13 cellular contexts compared by ENCODE assay signal in the genomic region with DNA sequence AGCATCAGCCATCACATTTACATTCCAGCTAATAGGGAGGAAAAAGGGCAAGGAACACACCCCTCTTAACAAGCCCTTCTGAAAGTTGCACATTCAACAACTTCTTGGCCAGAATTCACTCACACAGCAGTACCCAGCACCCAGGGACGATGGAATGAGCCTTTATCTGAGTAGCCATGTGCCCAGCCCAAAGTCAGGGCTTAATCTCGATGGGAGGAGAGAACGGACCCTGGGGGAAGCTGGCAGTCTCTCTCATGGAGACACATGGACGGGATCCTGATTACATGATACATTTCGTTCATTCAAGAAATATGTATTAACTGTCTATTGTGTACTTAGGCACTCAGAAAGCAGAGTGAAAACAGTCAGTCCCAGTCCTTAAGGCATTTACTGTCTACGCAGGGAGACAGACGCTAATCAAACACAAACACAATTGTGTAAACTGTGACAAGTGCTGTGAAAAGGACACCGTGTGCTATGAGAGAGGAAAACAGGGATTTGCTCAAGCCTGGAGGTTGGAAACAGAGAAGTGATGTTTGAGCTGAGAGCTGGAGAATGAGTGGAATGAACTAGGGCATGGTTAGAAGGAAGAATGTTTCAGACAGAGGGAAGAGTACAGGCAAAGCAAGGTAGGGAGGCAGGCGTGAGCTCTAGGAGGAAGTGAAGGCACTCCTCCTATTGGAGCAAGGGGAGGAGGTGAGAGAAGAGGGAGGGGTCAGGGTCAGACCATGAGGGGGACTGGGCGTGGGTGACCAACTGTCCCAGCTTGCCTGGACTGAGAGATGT. TPM values are rescaled to one million over a fixed set of nuclear protein-coding genes. Genes with fewer than 3 reads are reported as not detected.
DNase-seq lines count a peak whose midpoint lies in the region; ATAC-seq, FAIRE-seq and TF ChIP-seq lines count a peak whose summit lies in the region.
"Had no signal": no experiment of that assay in that cellular context is flagged by ENCODE, and none has a peak within 500 bp of the region (broad histone marks: within the 10 kb centered on the region; RNA-seq: fewer than 3 reads in every experiment).

No MANE protein-coding gene starts in this region.

- H3K4me1 Mint-ChIP-seq in activated CD4-positive, alpha-beta T cell treated with anti-CD3 and anti-CD28 coated beads, Interleukin-2, amount 10 ng/mL, durations not matched to agents 24 days and 14 days = peaks cover 66% of the 10 kb centered on the region
- H3K4me1 Mint-ChIP-seq in T-cell = peaks cover 88 to 94% (median 90%) of the 10 kb centered on the region in 3 donors

- no peaks in the 10 kb centered on the region for H3K27me3 ChIP-seq in upper lobe of left lung
- peaks cover 6% of the 10 kb centered on the region for H3K27me3 ChIP-seq in left ventricle myocardium inferior (ENCODE audit: low read depth)

- CTCF ChIA-PET in T-cell (lab: Charles Lee) = no interaction called here

- TF ChIP-seq CTCF in upper lobe of left lung (IDR thresholded peaks at IDR 0.05) = no peak
- no peak for TF ChIP-seq CTCF in left ventricle myocardium inferior (IDR thresholded peaks at IDR 0.05; ENCODE audit: borderline replicate concordance)

- H3K36me3 ChIP-seq in upper lobe of left lung = no peaks in the 10 kb centered on the region
- H3K36me3 ChIP-seq in left ventricle myocardium inferior = no peaks in the 10 kb centered on the region
- H3K36me3 ChIP-seq: HAP-1 had no signal

- H3K27ac Mint-ChIP-seq in activated CD4-positive, alpha-beta T cell treated with anti-CD3 and anti-CD28 coated beads, Interleukin-2, amount 10 ng/mL, durations not matched to agents 24 days and 14 days = peak overlapping the region; percentile 42
- peak overlapping the region; percentile 11 to 69 for H3K27ac Mint-ChIP-seq in T-cell

- peak overlapping the region; percentile 77 to 87 (median 81) for H3K27ac ChIP-seq in upper lobe of left lung
- no peak overlapping the region for H3K27ac ChIP-seq in left ventricle myocardium inferior (replicated peaks)

- POLR2A ChIA-PET in T-cell (lab: Charles Lee) = no interaction called here

- intact Hi-C loops in activated CD4-positive, alpha-beta T cell treated with anti-CD3 and anti-CD28 coated beads, Interleukin-2, amount 10 ng/mL, durations not matched to agents 24 days and 14 days (cut with micrococcal nuclease) = loop anchor here (10.0 kb wide), 1 partner anchor 286 kb away; a partner anchor contains a TSS
- intact Hi-C loops in left ventricle myocardium inferior (cut with micrococcal nuclease) (no loop called here), cardiac septum (cut with DNase I) (no loop called here)

- no peak overlapping the region for H3K4me3 Mint-ChIP-seq in activated CD4-positive, alpha-beta T cell treated with anti-CD3 and anti-CD28 coated beads, Interleukin-2, amount 10 ng/mL, durations not matched to agents 24 days and 14 days
- H3K4me3 Mint-ChIP-seq in T-cell = no peak overlapping the region

- H3K27me3 Mint-ChIP-seq in activated CD4-positive, alpha-beta T cell treated with anti-CD3 and anti-CD28 coated beads, Interleukin-2, amount 10 ng/mL, durations not matched to agents 24 days and 14 days = no peaks in the 10 kb centered on the region
- H3K27me3 Mint-ChIP-seq in T-cell = no peaks in the 10 kb centered on the region

- no peak for DNase-seq in activated CD4-positive, alpha-beta T cell treated with anti-CD3 and anti-CD28 coated beads, Interleukin-2, amount 10 ng/mL, durations not matched to agents 24 days and 14 days
- no peak for DNase-seq in activated CD4-positive, alpha-beta T cell treated with anti-CD3 and anti-CD28 coated beads for 4 hours
- DNase-seq in T-cell (no peak), upper lobe of left lung (peak in 1 of 2 donors; percentile 55), left ventricle myocardium inferior (no peak), superior temporal gyrus (ENCODE audit: extremely low spot score) (no peak), cardiac septum (ENCODE audit: low spot score) (no peak)
- DNase-seq: activated CD4-positive, alpha-beta T cell treated with anti-CD3 and anti-CD28 coated beads, Interleukin-2, amount 50 U/mL, for 1 hour; activated gamma-delta T cell; nucleus accumbens had no signal

- H3K9me3 Mint-ChIP-seq in activated CD4-positive, alpha-beta T cell treated with anti-CD3 and anti-CD28 coated beads, Interleukin-2, amount 10 ng/mL, durations not matched to agents 24 days and 14 days = no peaks in the 10 kb centered on the region
- H3K9me3 Mint-ChIP-seq in T-cell = no peaks in the 10 kb centered on the region

- H3K36me3 Mint-ChIP-seq in activated CD4-positive, alpha-beta T cell treated with anti-CD3 and anti-CD28 coated beads, Interleukin-2, amount 10 ng/mL, durations not matched to agents 24 days and 14 days (ENCODE audit: low read depth) = peaks cover 20% of the 10 kb centered on the region
- no peaks in the 10 kb centered on the region for H3K36me3 Mint-ChIP-seq in T-cell

- peaks cover 11 to 70% (median 40%) of the 10 kb centered on the region in 4 donors for H3K4me1 ChIP-seq in upper lobe of left lung
- no peaks in the 10 kb centered on the region for H3K4me1 ChIP-seq in left ventricle myocardium inferior
- H3K4me1 ChIP-seq: HAP-1 had no signal

- FAIRE-seq in islet of Langerhans (lab: Jason Lieb, UNC) = peak; percentile 73
- FAIRE-seq: HTR-8/SVneo had no signal

- peak in 1 of 4 donors; percentile 25 for TF ChIP-seq POLR2A in upper lobe of left lung (IDR thresholded peaks at IDR 0.05)

- H3K4me3 ChIP-seq in upper lobe of left lung (no peak overlapping the region), left ventricle myocardium inferior (no peak overlapping the region)
- H3K4me3 ChIP-seq: HAP-1 had no signal

- H3K9me3 ChIP-seq in upper lobe of left lung (no peaks in the 10 kb centered on the region), left ventricle myocardium inferior (replicated peaks) (no peaks in the 10 kb centered on the region)
- H3K9me3 ChIP-seq: HAP-1 had no signal

- ATAC-seq in T-cell (replicated peaks in 1 of 4) (no peak), upper lobe of left lung (ENCODE audit: low FRiP score in 2 of 2) (peak; percentile 61 to 87)

- peak; percentile 71 to 99 (median 86) for TF ChIP-seq EP300 in upper lobe of left lung (IDR thresholded peaks at IDR 0.05)

- WGBS in upper lobe of left lung, 2 donors = 50 to 58% methylated on average over 10 of the region's 10 CpGs

RNA-seq across cellular contexts. Expression of a gene that starts 7.4 kb away (rescaled TPM):
- 9.4 and 11.4 TPM in 2 replicates for total RNA-seq in activated CD4-positive, alpha-beta T cell treated with anti-CD3 and anti-CD28 coated beads, Interleukin-2, amount 10 ng/mL, durations not matched to agents 24 days and 14 days
- total RNA-seq in T-cell = 10 to 100 TPM; 30.0 to 50.1 (median 32.6) TPM
- total RNA-seq in upper lobe of left lung = 100 to 1,000 TPM in 2 of 6 donors, 10 to 100 TPM in 4; 36.4 to 194 (median 82.8) TPM
- total RNA-seq in left ventricle myocardium inferior = 3.8 TPM
- total RNA-seq in cardiac septum = 1.8 TPM

Comparison
In these comparisons a context has a peak if more than half of its experiments do, and no peak if none do; other contexts are left out.
1. ATAC-seq: peak in upper lobe of left lung (2 of 2); none in T-cell (0 of 4).